In the genomic region with DNA sequence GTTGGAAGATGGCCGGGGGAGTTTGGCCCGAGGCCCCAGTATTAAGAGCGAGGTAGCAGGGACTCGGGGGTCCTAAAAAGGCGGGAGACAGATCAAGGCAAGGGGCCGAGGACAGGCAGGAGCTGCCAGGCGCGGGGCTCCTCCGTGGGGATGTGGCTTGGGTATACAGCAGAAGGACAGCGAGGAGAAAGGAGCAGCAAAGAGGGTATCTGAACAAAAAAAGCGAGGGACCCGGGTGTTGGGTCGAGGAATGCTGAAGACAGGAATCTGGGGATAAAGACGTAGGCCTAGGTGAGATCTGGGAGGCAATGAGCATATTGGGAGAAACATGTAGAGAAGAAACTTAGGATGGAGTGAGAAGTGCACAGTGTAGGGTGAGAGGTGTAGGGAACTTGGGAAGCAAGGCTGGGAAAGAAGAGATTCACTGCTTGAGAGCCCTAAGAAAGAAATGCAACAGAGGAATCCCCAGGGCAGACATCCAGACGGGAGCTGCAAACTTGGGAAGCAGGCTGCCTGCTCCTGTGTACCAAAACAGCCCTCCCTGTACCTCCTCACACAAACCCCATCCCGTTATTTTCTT, we compare ENCODE assay signal across 8 cellular contexts. TPM values are rescaled to one million over a fixed set of nuclear protein-coding genes. Genes with fewer than 3 reads are reported as not detected.
DNase-seq lines count a peak whose midpoint lies in the region; ATAC-seq and TF ChIP-seq lines count a peak whose summit lies in the region.

No MANE protein-coding gene starts in this region.

- no peaks in the 10 kb centered on the region for H3K27me3 Mint-ChIP-seq in dendritic cell treated with granulocyte-macrophage colony-stimulating factor and Interleukin-4, amounts not matched to agents 40 ng/mL and 50 ng/mL, for 4 days

- peak overlapping the region; percentile 84 for H3K4me3 Mint-ChIP-seq in dendritic cell treated with granulocyte-macrophage colony-stimulating factor and Interleukin-4, amounts not matched to agents 40 ng/mL and 50 ng/mL, for 4 days

- H3K36me3 Mint-ChIP-seq in dendritic cell treated with granulocyte-macrophage colony-stimulating factor and Interleukin-4, amounts not matched to agents 40 ng/mL and 50 ng/mL, for 4 days (ENCODE audit: low read depth) = peaks cover 52% of the 10 kb centered on the region

- in situ Hi-C loops in transverse colon (cut with MboI; ENCODE audit: low pct_ligation_motif_present in 1 of 4, low pct_unique_long_range_greater_than_20kb in 1 of 4, low sequenced_read_pairs in 3 of 4) = no loop called here

- peak; percentile 41 for DNase-seq in COR-L47 (lab: John Stamatoyannopoulos, UW)
- peak; percentile 71 for DNase-seq in NCI-H146 treated with DMSO at 0.1 percent for 48 hours (lab: John Stamatoyannopoulos, UW; ENCODE audit: unreplicated experiment)
- DNase-seq in medulla oblongata (ENCODE audit: extremely low spot score) = peak; percentile 36
- no peak for DNase-seq in transverse colon
- no peak for DNase-seq in UCSD-AML1 (lab: John Stamatoyannopoulos, UW; ENCODE audit: unreplicated experiment)

- no peak for TF ChIP-seq POLR2A in transverse colon (IDR thresholded peaks at IDR 0.05)

- peak overlapping the region; percentile 79 to 89 (median 84) for H3K4me3 ChIP-seq in transverse colon

- no peaks in the 10 kb centered on the region for H3K9me3 Mint-ChIP-seq in dendritic cell treated with granulocyte-macrophage colony-stimulating factor and Interleukin-4, amounts not matched to agents 40 ng/mL and 50 ng/mL, for 4 days

- no peaks in the 10 kb centered on the region for H3K27me3 ChIP-seq in transverse colon

- H3K9me3 ChIP-seq in transverse colon = no peaks in the 10 kb centered on the region

- ATAC-seq in GM21447 (IDR thresholded peaks at IDR 0.05; ENCODE audit: unreplicated experiment) (peak; percentile 28), GM19328 (IDR thresholded peaks at IDR 0.05; ENCODE audit: unreplicated experiment) (no peak)

- peak overlapping the region; percentile 92 to 96 (median 94) for H3K27ac ChIP-seq in transverse colon

- H3K27ac Mint-ChIP-seq in dendritic cell treated with granulocyte-macrophage colony-stimulating factor and Interleukin-4, amounts not matched to agents 40 ng/mL and 50 ng/mL, for 4 days = peak overlapping the region; percentile 78

- 4 to 7% methylated on average over 9 to 16 of the region's 16 CpGs for WGBS in transverse colon (ENCODE audit: low coverage in 1 of 2), 2 donors

- intact Hi-C loops in dendritic cell treated with granulocyte-macrophage colony-stimulating factor and Interleukin-4, amounts not matched to agents 40 ng/mL and 50 ng/mL, for 4 days (cut with micrococcal nuclease) = no loop called here
- intact Hi-C loops in transverse colon (cut with DNase I; ENCODE audit: low total_unique reads) = loop anchor here (5.0 kb wide), 1 partner anchor 34 kb away; a partner anchor contains a TSS

- H3K4me1 Mint-ChIP-seq in dendritic cell treated with granulocyte-macrophage colony-stimulating factor and Interleukin-4, amounts not matched to agents 40 ng/mL and 50 ng/mL, for 4 days (ENCODE audit: low read depth) = peaks cover 52% of the 10 kb centered on the region

- H3K36me3 ChIP-seq in transverse colon = no peaks in the 10 kb centered on the region

- peaks cover 0 to 20% (median 9%) of the 10 kb centered on the region in 4 donors for H3K4me1 ChIP-seq in transverse colon

- TF ChIP-seq CTCF in transverse colon (IDR thresholded peaks at IDR 0.05) = no peak

- TF ChIP-seq EP300 in transverse colon (IDR thresholded peaks at IDR 0.05; ENCODE audit: low read depth) = no peak

RNA-seq across cellular contexts. Expression of a gene that starts 10.9 kb away (rescaled TPM):
- 10 to 100 TPM; 30.1 to 45.3 (median 33.9) TPM for total RNA-seq in transverse colon

RNA-seq across cellular contexts. Expression of a gene that starts 12.9 kb away (rescaled TPM):
- total RNA-seq in transverse colon = 1 to 10 TPM; 1.9 to 6.2 (median 3.9) TPM

RNA-seq across cellular contexts. Expression of a gene that starts 33.7 kb away (rescaled TPM):
- total RNA-seq in transverse colon = 1,000 to 10,000 TPM in 2 of 4 donors, 100 to 1,000 TPM in 2; 283 to 2,670 (median 937) TPM

RNA-seq across cellular contexts. Expression of a gene that starts 34.1 kb away (rescaled TPM):
- total RNA-seq in transverse colon = 10 to 100 TPM; 66.3 to 97.5 (median 88.4) TPM

RNA-seq across cellular contexts. Expression of a gene that starts 41.4 kb away (rescaled TPM):
- 10 to 100 TPM in 3 of 4 donors, 1 to 10 TPM in 1; 6.7 to 22.3 (median 11.1) TPM for total RNA-seq in transverse colon

Comparison
In these comparisons a context has a peak if more than half of its experiments do, and no peak if none do; other contexts are left out.
1. DNase-seq: peak in COR-L47 (single experiment), NCI-H146 treated with DMSO at 0.1 percent for 48 hours (single experiment) and medulla oblongata (single experiment); none in transverse colon (single experiment) and UCSD-AML1 (single experiment).